In genomic region chr12:57864382-57864781, GRCh38 we compare ENCODE assay signal across 1 cellular context.
TF ChIP-seq lines count a peak whose summit lies in the region.

No MANE protein-coding gene starts in this region.

TF ChIP-seq in GM23338, 12 proteins besides CTCF, POLR2A, EP300 and RAD21 (continued from another document):
- TF ChIP-seq REST (IDR thresholded peaks at IDR 0.05; ENCODE audit: unreplicated experiment) (no peak), STAT1 (IDR thresholded peaks at IDR 0.05; ENCODE audit: unreplicated experiment) (no peak)
